ENCODE assay signal across 8 cellular contexts in genomic region chr5:149731617-149732400, GRCh38. TPM values are rescaled to one million over a fixed set of nuclear protein-coding genes. Genes with fewer than 3 reads are reported as not detected.
DNase-seq lines count a peak whose midpoint lies in the region; ATAC-seq and TF ChIP-seq lines count a peak whose summit lies in the region.

No MANE protein-coding gene starts in this region.

- peak overlapping the region; percentile 93 for H3K27ac ChIP-seq in duodenal mucosa (ENCODE audit: low read depth, low read length)

- WGBS in lower leg skin, 2 donors, result 2 to 5% methylated on average over 26 to 54 of the region's 79 CpGs

- no peaks in the 10 kb centered on the region for H3K9me3 ChIP-seq in duodenal mucosa (ENCODE audit: control insufficient read depth in 1 of 2, low read length in 2 of 2)

- H3K4me3 ChIP-seq in duodenal mucosa (ENCODE audit: low read depth in 1 of 2, low read length in 2 of 2) (peak overlapping the region; percentile 74 to 87), lower leg skin (ENCODE audit: low read depth, poor library complexity, severe bottlenecking) (peak overlapping the region; percentile 61)

- peaks cover 36 to 37% of the 10 kb centered on the region in 2 donors for H3K4me1 ChIP-seq in duodenal mucosa (ENCODE audit: control insufficient read depth in 1 of 2, insufficient read depth in 2 of 2, low read length in 2 of 2)

- ATAC-seq in HG02763 (IDR thresholded peaks at IDR 0.05; ENCODE audit: unreplicated experiment), result peak; percentile 48

- H3K36me3 ChIP-seq in duodenal mucosa (ENCODE audit: control insufficient read depth in 1 of 2, insufficient read depth in 2 of 2, low read length in 2 of 2), result no peaks in the 10 kb centered on the region

- TF ChIP-seq POLR2A in GM15510 (IDR thresholded peaks at IDR 0.05; ENCODE audit: borderline replicate concordance, extremely low read depth, insufficient read length) (peak; percentile 58), lower leg skin (IDR thresholded peaks at IDR 0.05) (no peak)

- intact Hi-C loops in lower leg skin (cut with DNase I; ENCODE audit: low total_unique reads), result no loop called here

- DNase-seq in NCI-H226, result peak; percentile 83
- DNase-seq in activated CD4-positive, alpha-beta T cell treated with anti-CD3 and anti-CD28 coated beads, Interleukin-2, amount 50 U/mL, for 24 hours (ENCODE audit: low read depth in 1 of 2, low spot score in 1 of 2), result peak; percentile 49 to 78
- DNase-seq in lower leg skin (ENCODE audit: low spot score in 2 of 2), result peak; percentile 91 to 97
- peak; percentile 75 to 86 for DNase-seq in stimulated activated CD4-positive, alpha-beta T cell treated with anti-CD3 and anti-CD28 coated beads, Interleukin-4, amount 100 ng/mL, for 4 hours
- no peak for DNase-seq in T1000 (lab: John Stamatoyannopoulos, UW)

- H3K9ac ChIP-seq in duodenal mucosa (ENCODE audit: low read depth in 1 of 2, low read length in 2 of 2), result peak overlapping the region; percentile 84 to 88

- H3K27me3 ChIP-seq in duodenal mucosa (ENCODE audit: control insufficient read depth in 1 of 2, insufficient read depth in 2 of 2, low read length in 2 of 2), result no peaks in the 10 kb centered on the region

- TF ChIP-seq CTCF in lower leg skin (IDR thresholded peaks at IDR 0.05), result no peak

RNA-seq across cellular contexts. Expression of gene PPARGC1B, which starts 1.7 kb away (rescaled TPM):
- 10 to 100 TPM in 1 of 4 donors, 1 to 10 TPM in 3; 6.7 to 12.5 (median 9.5) TPM for total RNA-seq in lower leg skin
